In the genomic region with DNA sequence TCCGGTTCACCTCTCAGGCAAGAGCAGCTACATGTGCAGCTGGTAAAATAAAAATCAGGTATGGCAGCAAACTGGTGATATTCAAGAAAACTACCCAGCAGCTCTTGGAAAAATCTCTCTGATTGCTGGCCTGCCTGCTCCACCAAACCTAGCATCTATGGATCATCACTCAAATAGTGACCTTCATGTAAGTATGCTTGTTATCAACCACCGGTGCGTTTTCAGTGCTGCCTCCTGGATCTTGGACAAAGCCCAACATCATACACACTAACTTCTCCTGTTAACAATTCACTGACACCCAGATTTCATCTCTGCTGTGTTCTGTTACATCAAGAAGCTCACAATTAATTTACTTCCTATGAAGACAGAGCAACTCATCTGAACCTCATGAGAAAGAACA, we compare ENCODE assay signal across 14 cellular contexts. TPM values are rescaled to one million over a fixed set of nuclear protein-coding genes. Genes with fewer than 3 reads are reported as not detected.
DNase-seq lines count a peak whose midpoint lies in the region; ATAC-seq and TF ChIP-seq lines count a peak whose summit lies in the region.
"Had no signal": no experiment of that assay in that cellular context is flagged by ENCODE, and none has a peak within 500 bp of the region (broad histone marks: within the 10 kb centered on the region; RNA-seq: fewer than 3 reads in every experiment).

No MANE protein-coding gene starts in this region.

- dilution Hi-C loops in IMR-90 (cut with HindIII; ENCODE audit: low sequenced_read_pairs, unreplicated experiment) = no loop called here

- H2AK5ac ChIP-seq in IMR-90 (ENCODE audit: low read depth, low read length) = no peak overlapping the region

- H3K4me3 ChIP-seq in breast epithelium (no peak overlapping the region), IMR-90 (ENCODE audit: insufficient read depth, low read depth, low read length) (no peak overlapping the region)
- H3K4me3 ChIP-seq: heart right ventricle, left lung had no signal

- no peaks in the 10 kb centered on the region for H3K36me3 ChIP-seq in breast epithelium
- peaks cover 4% of the 10 kb centered on the region for H3K36me3 ChIP-seq in IMR-90 (ENCODE audit: control insufficient read depth, insufficient read depth, low read length)
- H3K36me3 ChIP-seq: heart right ventricle, left lung had no signal

- intact Hi-C loops in MCF 10A (cut with micrococcal nuclease) = no loop called here
- intact Hi-C loops in breast epithelium (cut with DNase I; ENCODE audit: low total_unique reads) = no loop called here
- intact Hi-C loops in IMR-90 (cut with micrococcal nuclease) = no loop called here

- H3K27me3 ChIP-seq in breast epithelium (no peaks in the 10 kb centered on the region), IMR-90 (ENCODE audit: control insufficient read depth, insufficient read depth, low read length) (no peaks in the 10 kb centered on the region)
- H3K27me3 ChIP-seq: heart right ventricle, left lung had no signal

- peak overlapping the region; percentile 3 for H3K27ac Mint-ChIP-seq in MCF 10A (ENCODE audit: low read depth, unreplicated experiment)
- peak overlapping the region; percentile 48 for H3K27ac Mint-ChIP-seq in osteocyte (ENCODE audit: unreplicated experiment)

- peak overlapping the region; percentile 15 for H2BK5ac ChIP-seq in IMR-90 (ENCODE audit: low read depth, low read length, poor library complexity, severe bottlenecking)

- H3K4me1 Mint-ChIP-seq in MCF 10A (ENCODE audit: insufficient read depth, unreplicated experiment) = peaks cover 63% of the 10 kb centered on the region
- H3K4me1 Mint-ChIP-seq in osteocyte (ENCODE audit: unreplicated experiment) = peaks cover 84% of the 10 kb centered on the region

- WGBS in IMR-90 (ENCODE audit: extremely low coverage in 2 of 2, insufficient read length in 1 of 2), 2 experiments = 21% methylated on average over 2 of the region's 3 CpGs; no CpG with 5 or more reads in 1 of the 2 experiments

- ATAC-seq in IMR-90 (ENCODE audit: low read depth) = no peak
- no peak for ATAC-seq in GM19397 (IDR thresholded peaks at IDR 0.05; ENCODE audit: unreplicated experiment)
- ATAC-seq: left lung; stimulated activated naive CD8-positive, alpha-beta T cell treated with anti-CD3 and anti-CD28 coated beads, Interleukin-15, Interleukin-2, amounts not matched to agents 100 U/mL and 50 U/mL, for 24 hours had no signal

- in situ Hi-C loops in IMR-90 (cut with MboI; ENCODE audit: low sequenced_read_pairs) = loop anchor here (5.0 kb wide), 1 partner anchor 205 kb away; no protein-coding TSS in a partner anchor

- H3K4me1 ChIP-seq in breast epithelium = no peaks in the 10 kb centered on the region
- H3K4me1 ChIP-seq in IMR-90 (ENCODE audit: control insufficient read depth, insufficient read depth, low read length) = peaks cover 12% of the 10 kb centered on the region

- no peak overlapping the region for H4K5ac ChIP-seq in IMR-90 (ENCODE audit: low read depth, low read length)

- H3K56ac ChIP-seq in IMR-90 (ENCODE audit: extremely low read depth, insufficient read depth, low read length) = no peak overlapping the region

- H3K4me3 Mint-ChIP-seq in MCF 10A (ENCODE audit: unreplicated experiment) = no peak overlapping the region
- H3K4me3 Mint-ChIP-seq in osteocyte (ENCODE audit: unreplicated experiment) = no peak overlapping the region

- H3K27ac ChIP-seq in breast epithelium = no peak overlapping the region
- H3K27ac ChIP-seq in IMR-90 (ENCODE audit: insufficient read depth, low read length) = no peak overlapping the region
- H3K27ac ChIP-seq: left lung had no signal

- no peak overlapping the region; the same call in 1 of the 2 replicates for H3K18ac ChIP-seq in IMR-90 (ENCODE audit: low read depth, low read length)

- CTCF ChIA-PET in MCF 10A (lab: Yijun Ruan, JAX) = interaction anchor here (0.7 kb wide), 1 partner anchor 138 kb away, joined by 3 read pairs; no protein-coding TSS in a partner anchor
- CTCF ChIA-PET in IMR-90 (lab: Yijun Ruan, JAX) = no interaction called here

- H2AK9ac ChIP-seq in IMR-90 (replicated peaks; ENCODE audit: low read depth, low read length, poor library complexity) = no peak overlapping the region

- H3K9me3 ChIP-seq in breast epithelium (no peaks in the 10 kb centered on the region), IMR-90 (ENCODE audit: control insufficient read depth, insufficient read depth, low read length) (no peaks in the 10 kb centered on the region)
- H3K9me3 ChIP-seq: heart right ventricle, left lung had no signal

- TF ChIP-seq CTCF in MCF 10A (IDR thresholded peaks at IDR 0.05; ENCODE audit: unreplicated experiment) (no peak), breast epithelium (IDR thresholded peaks at IDR 0.05) (no peak), IMR-90 (conservative IDR thresholded peaks at IDR 0.05; ENCODE audit: low read depth, low read length) (no peak), osteocyte (IDR thresholded peaks at IDR 0.05) (no peak)

- peaks cover 11% of the 10 kb centered on the region for H3K9me1 ChIP-seq in IMR-90 (ENCODE audit: insufficient read depth, low read length)

- no peak overlapping the region for H4K8ac ChIP-seq in IMR-90 (ENCODE audit: low read depth in 2 of 2, low read length in 2 of 2)

- peak overlapping the region; percentile 25 for H3K23ac ChIP-seq in IMR-90 (ENCODE audit: low read depth, low read length)

- TF ChIP-seq RAD21 in IMR-90 (IDR thresholded peaks at IDR 0.05; ENCODE audit: low read length) = no peak

- H4K20me1 ChIP-seq in IMR-90 (ENCODE audit: insufficient read depth, low read length) = peaks cover 77% of the 10 kb centered on the region

- no peak overlapping the region for H2BK15ac ChIP-seq in IMR-90 (ENCODE audit: low read depth, low read length)

- peak overlapping the region; percentile 6 for H3K14ac ChIP-seq in IMR-90 (replicated peaks; ENCODE audit: low read depth, low read length)

- H2AFZ ChIP-seq in IMR-90 (replicated peaks; ENCODE audit: low read length, poor library complexity) = no peak overlapping the region

- BruUV-seq in MCF 10A (replicated peaks; lab: Mats Ljungman, UMichigan) = no TSS peak
- BruUV-seq in IMR-90 (replicated peaks; lab: Mats Ljungman, UMichigan) = no TSS peak

- H3K79me1 ChIP-seq in IMR-90 (ENCODE audit: low read depth in 1 of 2, low read length in 2 of 2) = peaks cover 0 to 47% of the 10 kb centered on the region in 2 experiments; a peak in 2 of 4 replicates

- H4K91ac ChIP-seq in IMR-90 (ENCODE audit: insufficient read depth, low read depth, low read length) = no peak overlapping the region

- peak overlapping the region; percentile 76 for H3K4me2 ChIP-seq in IMR-90 (ENCODE audit: low read depth, low read length)

- DNase-seq in MCF 10A (ENCODE audit: unreplicated experiment) (no peak), breast epithelium (ENCODE audit: low spot score in 2 of 2) (no peak), IMR-90 (no peak), amniotic epithelial cell (ENCODE audit: low read depth) (peak; percentile 61), osteocyte (ENCODE audit: extremely low spot score, unreplicated experiment) (no peak)
- DNase-seq in stimulated activated CD4-positive, alpha-beta T cell treated with anti-CD3 and anti-CD28 coated beads, Interleukin-2, amount 100 ng/mL, for 48 hours = no peak
- DNase-seq in central memory CD4-positive, alpha-beta T cell = no peak
- DNase-seq: GOT3; heart right ventricle; left lung; NCI-H1930; NCI-H748 treated with DMSO at 0.1 percent for 48 hours; stimulated activated naive CD8-positive, alpha-beta T cell treated with anti-CD3 and anti-CD28 coated beads, Interleukin-15, Interleukin-2, amounts not matched to agents 100 U/mL and 50 U/mL, for 24 hours had no signal

- H3K9me3 Mint-ChIP-seq in MCF 10A (ENCODE audit: unreplicated experiment) (peaks cover 7% of the 10 kb centered on the region), osteocyte (ENCODE audit: unreplicated experiment) (no peaks in the 10 kb centered on the region)

- TF ChIP-seq POLR2A in breast epithelium (IDR thresholded peaks at IDR 0.05) (no peak), IMR-90 (IDR thresholded peaks at IDR 0.05; ENCODE audit: low read depth, low read length) (no peak)

- POLR2A ChIA-PET in MCF 10A (lab: Yijun Ruan, JAX) = interaction anchor here (0.6 to 1.6 kb wide), 11 partner anchors 8 to 299 kb away, joined by 3 to 5 read pairs (median 3); partner anchors contain the start of genes FAM133B, RBM48 and SAMD9
- POLR2A ChIA-PET in IMR-90 (lab: Charles Lee; ENCODE audit: unreplicated experiment) = interaction anchor here (0.6 kb wide), 1 partner anchor 296 kb away, joined by 4 read pairs; no protein-coding TSS in a partner anchor

- H3K36me3 Mint-ChIP-seq in MCF 10A (ENCODE audit: insufficient read depth, unreplicated experiment) = peaks cover 11% of the 10 kb centered on the region
- H3K36me3 Mint-ChIP-seq in osteocyte (ENCODE audit: unreplicated experiment) = peaks cover 4% of the 10 kb centered on the region

- H2BK20ac ChIP-seq in IMR-90 (ENCODE audit: low read depth, low read length) = no peak overlapping the region

- H3K9ac ChIP-seq in IMR-90 (ENCODE audit: low read depth, low read length) = no peak overlapping the region

- no peak overlapping the region for H2BK120ac ChIP-seq in IMR-90 (ENCODE audit: low read depth, low read length)

- peak overlapping the region; percentile 29; the same call in 1 of the 2 replicates for H3K4ac ChIP-seq in IMR-90 (ENCODE audit: low read depth, low read length)

- no peaks in the 10 kb centered on the region for H3K27me3 Mint-ChIP-seq in MCF 10A (ENCODE audit: insufficient read depth, unreplicated experiment)
- H3K27me3 Mint-ChIP-seq in osteocyte (ENCODE audit: unreplicated experiment) = no peaks in the 10 kb centered on the region

TF ChIP-seq in IMR-90, 13 proteins besides CTCF, POLR2A, EP300 and RAD21 (continues in another document):
- no peak for TF ChIP-seq MAFK (IDR thresholded peaks at IDR 0.05; ENCODE audit: low read depth, low read length)
- no peak for TF ChIP-seq RCOR1 (IDR thresholded peaks at IDR 0.05; ENCODE audit: insufficient replicate concordance, low read length)
- no peak for TF ChIP-seq NFE2L2 (IDR thresholded peaks at IDR 0.05; ENCODE audit: low read depth, low read length)
- TF ChIP-seq RFX5 (IDR thresholded peaks at IDR 0.05; ENCODE audit: low read depth, low read length) = no peak
- TF ChIP-seq SMC3 (IDR thresholded peaks at IDR 0.05; ENCODE audit: low read depth, low read length) = no peak
- TF ChIP-seq, protein P1, sequence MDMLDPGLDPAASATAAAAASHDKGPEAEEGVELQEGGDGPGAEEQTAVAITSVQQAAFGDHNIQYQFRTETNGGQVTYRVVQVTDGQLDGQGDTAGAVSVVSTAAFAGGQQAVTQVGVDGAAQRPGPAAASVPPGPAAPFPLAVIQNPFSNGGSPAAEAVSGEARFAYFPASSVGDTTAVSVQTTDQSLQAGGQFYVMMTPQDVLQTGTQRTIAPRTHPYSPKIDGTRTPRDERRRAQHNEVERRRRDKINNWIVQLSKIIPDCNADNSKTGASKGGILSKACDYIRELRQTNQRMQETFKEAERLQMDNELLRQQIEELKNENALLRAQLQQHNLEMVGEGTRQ (IDR thresholded peaks at IDR 0.05; ENCODE audit: low read depth, low read length) = no peak

RNA-seq across cellular contexts. Expression of gene CDK6, which starts 8.9 kb away (rescaled TPM):
- 89.8 and 124 TPM in 2 replicates for total RNA-seq in MCF 10A (2022)
- 10 to 100 TPM; 12.8 to 26.2 (median 23.6) TPM for total RNA-seq in breast epithelium
- 131 and 195 TPM in 2 replicates for total RNA-seq in IMR-90 (2012; rRNA removed)
- polyA plus RNA-seq in IMR-90 (2012; rRNA removed) = 21.5 and 22.2 TPM in 2 replicates
- polyA plus RNA-seq in IMR-90 (2012; cell fraction: cytosol; rRNA removed) = 13.8 and 26.3 TPM in 2 replicates
- 36.7 and 50.1 TPM in 2 replicates for polyA plus RNA-seq in IMR-90 (2012; cell fraction: nucleus; rRNA removed; ENCODE audit: low replicate concordance)
- total RNA-seq in osteocyte = 52.3 and 53.6 TPM in 2 replicates
